28 cellular contexts compared by ENCODE assay signal in the genomic region with DNA sequence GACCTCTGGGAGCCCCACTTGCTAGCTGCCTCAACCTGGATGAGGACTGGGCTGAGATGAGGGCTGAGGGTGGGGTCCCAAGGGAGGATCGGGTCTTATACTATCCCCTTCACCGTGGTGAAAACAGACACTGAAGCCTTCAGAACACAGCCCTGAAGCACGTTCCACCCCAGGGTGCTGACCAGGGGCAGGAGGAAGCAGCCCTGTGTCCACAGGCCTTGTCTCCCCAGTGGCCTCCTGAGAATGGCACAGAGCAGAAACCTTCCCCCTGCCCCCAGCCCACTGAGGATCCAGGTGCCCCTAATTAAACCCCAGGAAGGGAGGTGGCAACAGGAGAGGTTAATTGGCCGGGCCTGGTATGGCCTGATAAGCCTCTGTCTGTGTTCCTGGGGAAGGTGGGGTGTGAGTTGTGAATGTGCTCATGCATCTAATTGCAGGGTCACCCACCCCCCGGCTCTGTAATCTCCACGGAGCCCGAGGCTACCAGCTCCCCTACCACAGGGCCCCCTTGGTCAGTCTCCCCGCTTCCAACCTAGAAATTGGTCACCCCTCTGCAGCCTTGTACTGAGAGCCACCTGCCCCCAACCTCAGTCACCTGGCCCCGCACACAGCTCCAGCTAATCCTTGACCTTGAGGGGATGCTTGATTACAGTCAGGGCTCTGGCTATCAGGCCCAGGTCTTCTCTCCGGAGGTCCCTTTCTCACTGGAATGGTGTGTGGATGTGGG.
"Had no signal": no experiment of that assay in that cellular context is flagged by ENCODE, and none has a peak within 500 bp of the region (broad histone marks: within the 10 kb centered on the region; RNA-seq: fewer than 3 reads in every experiment).

No MANE protein-coding gene starts in this region.

- H3K4me3 Mint-ChIP-seq: activated CD4-positive, alpha-beta T cell treated with anti-CD3 and anti-CD28 coated beads for 36 hours; activated CD4-positive, alpha-beta T cell treated with anti-CD3 and anti-CD28 coated beads, Interleukin-2, amount 10 ng/mL, durations not matched to agents 7 days and 5 days; activated CD8-positive, alpha-beta T cell treated with anti-CD3 and anti-CD28 coated beads, Interleukin-2, amount 10 ng/mL, durations not matched to agents 7 days and 5 days; activated naive CD4-positive, alpha-beta T cell treated with anti-CD3 and anti-CD28 coated beads, Interleukin-2, amount 50 U/mL, for 24 hours; activated naive CD8-positive, alpha-beta T cell treated with anti-CD3 and anti-CD28 coated beads, Interleukin-2, amount 10 ng/mL, durations not matched to agents 7 days and 5 days; activated T-cell treated with anti-CD3 and anti-CD28 coated beads, Interleukin-2, amount 50 U/mL, for 24 hours; brain; WTC11 had no signal

- H3K4me3 ChIP-seq: SJCRH30, SK-N-MC had no signal

- H3K27ac ChIP-seq: SJCRH30, SK-N-MC had no signal

- H3K36me3 ChIP-seq: SJCRH30 had no signal

- H3K27me3 ChIP-seq: SJCRH30 had no signal

- H3K27me3 Mint-ChIP-seq: activated CD4-positive, alpha-beta T cell treated with anti-CD3 and anti-CD28 coated beads for 36 hours had no signal

- DNase-seq: activated CD4-positive, alpha-beta T cell treated with anti-CD3 and anti-CD28 coated beads for 36 hours; activated CD4-positive, alpha-beta T cell treated with anti-CD3 and anti-CD28 coated beads, Interleukin-2, amount 10 ng/mL, durations not matched to agents 7 days and 5 days; activated CD4-positive, alpha-beta T cell treated with anti-CD3 and anti-CD28 coated beads, Interleukin-2, amount 50 U/mL, for 48 hours; activated CD8-positive, alpha-beta T cell treated with anti-CD3 and anti-CD28 coated beads, Interleukin-2, amount 10 ng/mL, durations not matched to agents 7 days and 5 days; activated gamma-delta T cell; activated naive CD4-positive, alpha-beta T cell treated with Interleukin-2 at 50 U/mL for 16 hours; activated naive CD8-positive, alpha-beta T cell treated with anti-CD3 and anti-CD28 coated beads, Interleukin-2, amount 10 ng/mL, durations not matched to agents 7 days and 5 days; activated T-cell treated with anti-CD3 and anti-CD28 coated beads, Interleukin-2, amount 50 U/mL, for 24 hours; amygdala; central memory CD4-positive, alpha-beta T cell; Kasumi-1; KG1; MM.1S; NCI-H1092 treated with DMSO at 0.1 percent for 48 hours; NCI-H1694; NCI-H1930; NCI-H345; NCI-H524 treated with DMSO at 0.1 percent for 48 hours; SHP77; SJCRH30 had no signal

- FAIRE-seq: bronchial epithelial cell had no signal

- H3K9me3 Mint-ChIP-seq: activated CD4-positive, alpha-beta T cell treated with anti-CD3 and anti-CD28 coated beads, Interleukin-2, amount 10 ng/mL, durations not matched to agents 7 days and 5 days; activated naive CD8-positive, alpha-beta T cell treated with anti-CD3 and anti-CD28 coated beads, Interleukin-2, amount 10 ng/mL, durations not matched to agents 7 days and 5 days; activated T-cell treated with anti-CD3 and anti-CD28 coated beads, Interleukin-2, amount 50 U/mL, for 24 hours; activated T-helper 2 cell treated with anti-CD3 and anti-CD28 coated beads, Interferon-gamma antibody, Interleukin-2, Interleukin-4, amounts not matched to agents 10 μg/mL and 5 μg/mL and 100 μg/mL, durations not matched to agents 14 hours and 24 hours and 36 hours; WTC11 had no signal

- H3K4me1 ChIP-seq: SJCRH30 had no signal

- H3K27ac Mint-ChIP-seq: activated CD4-positive, alpha-beta T cell treated with anti-CD3 and anti-CD28 coated beads for 36 hours; activated CD4-positive, alpha-beta T cell treated with anti-CD3 and anti-CD28 coated beads, Interleukin-2, amount 10 ng/mL, durations not matched to agents 7 days and 5 days; activated CD8-positive, alpha-beta T cell treated with anti-CD3 and anti-CD28 coated beads, Interleukin-2, amount 10 ng/mL, durations not matched to agents 7 days and 5 days; activated naive CD4-positive, alpha-beta T cell treated with anti-CD3 and anti-CD28 coated beads, Interleukin-2, amount 50 U/mL, for 24 hours; activated naive CD8-positive, alpha-beta T cell treated with anti-CD3 and anti-CD28 coated beads, Interleukin-2, amount 10 ng/mL, durations not matched to agents 7 days and 5 days; activated T-cell treated with anti-CD3 and anti-CD28 coated beads, Interleukin-2, amount 50 U/mL, for 24 hours; activated T-helper 2 cell treated with anti-CD3 and anti-CD28 coated beads, Interferon-gamma antibody, Interleukin-2, Interleukin-4, amounts not matched to agents 10 μg/mL and 5 μg/mL and 100 μg/mL, durations not matched to agents 14 hours and 24 hours and 36 hours; WTC11 had no signal

- H3K36me3 Mint-ChIP-seq: activated naive CD4-positive, alpha-beta T cell treated with anti-CD3 and anti-CD28 coated beads, Interleukin-2, amount 50 U/mL, for 24 hours; activated naive CD8-positive, alpha-beta T cell treated with anti-CD3 and anti-CD28 coated beads, Interleukin-2, amount 10 ng/mL, durations not matched to agents 7 days and 5 days; brain; WTC11 had no signal

- H3K4me1 Mint-ChIP-seq: activated CD4-positive, alpha-beta T cell treated with anti-CD3 and anti-CD28 coated beads for 36 hours; activated CD4-positive, alpha-beta T cell treated with anti-CD3 and anti-CD28 coated beads, Interleukin-2, amount 10 ng/mL, durations not matched to agents 7 days and 5 days; activated naive CD4-positive, alpha-beta T cell treated with anti-CD3 and anti-CD28 coated beads, Interleukin-2, amount 50 U/mL, for 24 hours; activated naive CD8-positive, alpha-beta T cell treated with anti-CD3 and anti-CD28 coated beads, Interleukin-2, amount 10 ng/mL, durations not matched to agents 7 days and 5 days; WTC11 had no signal

- ATAC-seq: activated CD4-positive, alpha-beta T cell treated with anti-CD3 and anti-CD28 coated beads for 36 hours; activated CD4-positive, CD25-positive, alpha-beta regulatory T cell treated with anti-CD3 and anti-CD28 coated beads, Interleukin-2, amount 50 U/mL, for 24 hours; activated CD8-positive, alpha-beta T cell treated with anti-CD3 and anti-CD28 coated beads, Interleukin-2, amount 10 ng/mL, durations not matched to agents 7 days and 5 days; Panc1; WTC11 had no signal

- H3K9me3 ChIP-seq: SJCRH30 had no signal
